Comparison of ENCODE assay signal across 3 cellular contexts in genomic region chr15:28714176-28714575, GRCh38. TPM values are rescaled to one million over a fixed set of nuclear protein-coding genes. Genes with fewer than 3 reads are reported as not detected.
"Had no signal": no experiment of that assay in that cellular context is flagged by ENCODE, and none has a peak within 500 bp of the region (broad histone marks: within the 10 kb centered on the region; RNA-seq: fewer than 3 reads in every experiment).

No MANE protein-coding gene starts in this region.

RNA-seq across cellular contexts. Expression of gene GOLGA8M, which starts 2.0 kb away (rescaled TPM):
- total RNA-seq: OCI-LY7, RPMI7951, SJCRH30 had no signal
